ENCODE assay signal across 8 cellular contexts in the genomic region with DNA sequence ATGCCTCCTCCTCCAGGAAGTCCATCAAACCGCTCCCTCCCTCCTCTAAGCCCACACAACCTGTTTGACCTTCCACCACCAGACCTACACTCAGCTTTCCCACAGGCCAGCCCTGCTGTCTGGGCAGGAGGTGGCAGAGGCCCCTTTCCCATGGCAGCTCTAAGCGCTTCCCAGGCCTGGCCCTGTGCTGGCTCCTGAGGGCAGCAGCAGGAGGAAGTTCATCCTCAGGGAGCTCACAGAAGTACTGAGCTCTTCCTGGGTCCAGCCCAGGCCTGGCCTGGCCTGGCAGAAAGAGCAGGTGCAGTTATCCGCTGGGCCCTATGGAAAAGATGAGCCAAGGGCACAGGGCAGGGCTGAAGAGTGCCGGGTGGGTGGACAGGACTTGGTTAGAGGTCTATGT. TPM values are rescaled to one million over a fixed set of nuclear protein-coding genes. Genes with fewer than 3 reads are reported as not detected.
DNase-seq lines count a peak whose midpoint lies in the region; ATAC-seq and TF ChIP-seq lines count a peak whose summit lies in the region.

No MANE protein-coding gene starts in this region.

- no peaks in the 10 kb centered on the region for H3K9me3 Mint-ChIP-seq in activated T-cell treated with anti-CD3 and anti-CD28 coated beads, Interleukin-2, amount 50 U/mL, for 4 hours
- H3K9me3 Mint-ChIP-seq in MCF 10A (ENCODE audit: unreplicated experiment) = no peaks in the 10 kb centered on the region

- intact Hi-C loops in MCF 10A (cut with micrococcal nuclease) = loop anchor here (10.0 kb wide), 1 partner anchor 524 kb away; no protein-coding TSS in a partner anchor

- H3K9me3 ChIP-seq in lung (ENCODE audit: control insufficient read depth in 2 of 2, insufficient read depth in 1 of 2, low read length in 1 of 2) (no peaks in the 10 kb centered on the region), tibial nerve (no peaks in the 10 kb centered on the region)

- H3K36me3 ChIP-seq in lung (ENCODE audit: control insufficient read depth in 2 of 2, insufficient read depth in 2 of 2, low read length in 2 of 2) = peaks cover 0 to 21% of the 10 kb centered on the region in 2 donors
- H3K36me3 ChIP-seq in tibial nerve = peaks cover 0 to 24% (median 0%) of the 10 kb centered on the region in 3 donors

- H3K4me3 ChIP-seq in lung (no peak overlapping the region), tibial nerve (peak overlapping the region; percentile 41 to 66 (median 57))

- DNase-seq in activated T-cell treated with anti-CD3 and anti-CD28 coated beads, Interleukin-2, amount 50 U/mL, for 4 hours = no peak
- DNase-seq in activated T-cell treated with anti-CD3 and anti-CD28 coated beads, Interleukin-2, amount 50 U/mL, for 48 hours = no peak
- DNase-seq in MCF 10A (ENCODE audit: unreplicated experiment) (no peak), lung (ENCODE audit: low spot score) (no peak), tibial nerve (ENCODE audit: low spot score in 2 of 2) (no peak), NAMALWA (ENCODE audit: low spot score) (no peak), foreskin keratinocyte (no peak), ecto neural progenitor cell (ENCODE audit: low spot score) (no peak)

- peak overlapping the region; percentile 77 to 94 for H3K27ac ChIP-seq in lung (ENCODE audit: low read depth in 1 of 2, low read length in 1 of 2)
- peak overlapping the region in 3 of 4 donors; percentile 82 to 91 (median 89) for H3K27ac ChIP-seq in tibial nerve
- H3K27ac ChIP-seq in foreskin keratinocyte = no peak overlapping the region

- no peak for TF ChIP-seq POLR2A in tibial nerve (IDR thresholded peaks at IDR 0.05)

- peaks cover 70% of the 10 kb centered on the region for H3K4me1 Mint-ChIP-seq in activated T-cell treated with anti-CD3 and anti-CD28 coated beads, Interleukin-2, amount 50 U/mL, for 4 hours (ENCODE audit: low read depth)
- peaks cover 23% of the 10 kb centered on the region for H3K4me1 Mint-ChIP-seq in MCF 10A (ENCODE audit: insufficient read depth, unreplicated experiment)

- POLR2A ChIA-PET in MCF 10A (lab: Yijun Ruan, JAX) = interaction anchor here (2.5 to 5.4 kb wide), 2 partner anchors 73 to 93 kb away, joined by 10 to 57 read pairs; a partner anchor contains a TSS

- CTCF ChIA-PET in MCF 10A (lab: Yijun Ruan, JAX) = interaction anchor here (0.7 to 5.4 kb wide), 4 partner anchors 73 to 458 kb away, joined by 3 to 46 read pairs (median 4); a partner anchor contains a TSS

- 75 to 81% methylated on average over 4 of the region's 4 CpGs for WGBS in lung, 2 donors
- 63 to 71% methylated on average over 4 of the region's 4 CpGs for WGBS in tibial nerve, 2 donors

- H3K27ac Mint-ChIP-seq in MCF 10A (ENCODE audit: low read depth, unreplicated experiment) = peak overlapping the region; percentile 89

- no peak for TF ChIP-seq EP300 in tibial nerve (IDR thresholded peaks at IDR 0.05)

- no peaks in the 10 kb centered on the region for H3K36me3 Mint-ChIP-seq in activated T-cell treated with anti-CD3 and anti-CD28 coated beads, Interleukin-2, amount 50 U/mL, for 4 hours (ENCODE audit: insufficient read depth)
- peaks cover 15% of the 10 kb centered on the region for H3K36me3 Mint-ChIP-seq in MCF 10A (ENCODE audit: insufficient read depth, unreplicated experiment)

- no peak for ATAC-seq in activated T-cell treated with anti-CD3 and anti-CD28 coated beads, Interleukin-2, amount 50 U/mL, for 4 hours
- ATAC-seq in lung (ENCODE audit: insufficient read depth, low FRiP score) = no peak
- ATAC-seq in foreskin keratinocyte = no peak

- no TSS peak for BruUV-seq in MCF 10A (replicated peaks; lab: Mats Ljungman, UMichigan)

- peaks cover 13 to 38% of the 10 kb centered on the region in 2 donors for H3K4me1 ChIP-seq in lung (ENCODE audit: control insufficient read depth in 2 of 2, insufficient read depth in 2 of 2, low read length in 2 of 2)
- H3K4me1 ChIP-seq in tibial nerve = peaks cover 0 to 95% (median 41%) of the 10 kb centered on the region in 4 donors
- peaks cover 11% of the 10 kb centered on the region for H3K4me1 ChIP-seq in foreskin keratinocyte

- no peak for TF ChIP-seq CTCF in MCF 10A (IDR thresholded peaks at IDR 0.05; ENCODE audit: unreplicated experiment)
- no peak for TF ChIP-seq CTCF in lung (IDR thresholded peaks at IDR 0.05; ENCODE audit: control extremely low read depth, extremely low read depth)
- TF ChIP-seq CTCF in tibial nerve (IDR thresholded peaks at IDR 0.05) = no peak
- TF ChIP-seq CTCF in foreskin keratinocyte (conservative IDR thresholded peaks at IDR 0.05) = no peak

- peak overlapping the region; percentile 97 for H3K4me3 Mint-ChIP-seq in activated T-cell treated with anti-CD3 and anti-CD28 coated beads, Interleukin-2, amount 50 U/mL, for 4 hours
- H3K4me3 Mint-ChIP-seq in MCF 10A (ENCODE audit: unreplicated experiment) = peak overlapping the region; percentile 81

- H3K27me3 Mint-ChIP-seq in activated T-cell treated with anti-CD3 and anti-CD28 coated beads, Interleukin-2, amount 50 U/mL, for 4 hours (ENCODE audit: low read depth) = no peaks in the 10 kb centered on the region
- no peaks in the 10 kb centered on the region for H3K27me3 Mint-ChIP-seq in MCF 10A (ENCODE audit: insufficient read depth, unreplicated experiment)

- H3K27me3 ChIP-seq in lung (ENCODE audit: control insufficient read depth, insufficient read depth) (no peaks in the 10 kb centered on the region), tibial nerve (no peaks in the 10 kb centered on the region), foreskin keratinocyte (no peaks in the 10 kb centered on the region)

RNA-seq across cellular contexts. Expression of a gene that starts 31.4 kb away (rescaled TPM):
- total RNA-seq in activated T-cell treated with anti-CD3 and anti-CD28 coated beads, Interleukin-2, amount 50 U/mL, for 4 hours = 10 to 100 TPM; 52.3 to 58.1 (median 52.8) TPM
- total RNA-seq in MCF 10A (2022) (47.0 and 47.6 TPM in 2 replicates), lung (100 to 1,000 TPM; 168 to 218 TPM), tibial nerve (100 to 1,000 TPM; 104 to 151 (median 149) TPM), foreskin keratinocyte (50.2 and 51.8 TPM in 2 replicates)
- polyA plus RNA-seq in lung (100 to 1,000 TPM; 134 to 178 TPM), foreskin keratinocyte (38.5 and 40.3 TPM in 2 replicates)

RNA-seq across cellular contexts. Expression of a gene that starts 46.6 kb away (rescaled TPM):
- total RNA-seq in activated T-cell treated with anti-CD3 and anti-CD28 coated beads, Interleukin-2, amount 50 U/mL, for 4 hours = under 1 TPM; 0.53 to 0.71 (median 0.60) TPM
- total RNA-seq in MCF 10A (2022) (1.9 and 3.3 TPM in 2 replicates), lung (10 to 100 TPM; 16.7 to 20.5 TPM), tibial nerve (10 to 100 TPM; 30.3 to 75.7 (median 43.1) TPM), foreskin keratinocyte (1.4 and 1.8 TPM in 2 replicates)
- polyA plus RNA-seq in lung (1 to 10 TPM; 7.7 to 8.7 TPM), foreskin keratinocyte (1.2 and 1.4 TPM in 2 replicates)
